ENCODE assay signal across 15 cellular contexts in genomic region chr2:47298739-47299138, GRCh38.
DNase-seq lines count a peak whose midpoint lies in the region; ATAC-seq and TF ChIP-seq lines count a peak whose summit lies in the region.
"Had no signal": no experiment of that assay in that cellular context is flagged by ENCODE, and none has a peak within 500 bp of the region (broad histone marks: within the 10 kb centered on the region; RNA-seq: fewer than 3 reads in every experiment).

No MANE protein-coding gene starts in this region.

- peak overlapping the region in 8 of 11 experiments; percentile 30 to 91 (median 72); a peak in 11 of 22 replicates for H3K4me2 ChIP-seq in BLaER1 treated with 17β-estradiol and CSF1 and Interleukin-3, amounts not matched to agents 10 nM and 100 nM

- no peaks in the 10 kb centered on the region for H3K27me3 ChIP-seq in BLaER1 treated with 17β-estradiol and CSF1 and Interleukin-3, amounts not matched to agents 10 nM and 100 nM
- H3K27me3 ChIP-seq in HAP-1 (ENCODE audit: low read depth) (no peaks in the 10 kb centered on the region), neutrophil (no peaks in the 10 kb centered on the region)

- H4K20me1 ChIP-seq in BLaER1 treated with 17β-estradiol and CSF1 and Interleukin-3, amounts not matched to agents 10 nM and 100 nM, result no peaks in the 10 kb centered on the region

- no peak for TF ChIP-seq CTCF in brain (conservative IDR thresholded peaks at IDR 0.05)
- TF ChIP-seq CTCF in neutrophil (IDR thresholded peaks at IDR 0.05), result no peak

- H3K27ac ChIP-seq in BLaER1 treated with 17β-estradiol and CSF1 and Interleukin-3, amounts not matched to agents 10 nM and 100 nM, result peak overlapping the region in 3 of 11 experiments; percentile 9 to 25 (median 17); a peak in 1 of 22 replicates
- H3K27ac ChIP-seq in neutrophil, result peak overlapping the region; percentile 95
- H3K27ac ChIP-seq: C4-2B, GM23248 had no signal

- CTCF ChIA-PET in T-cell (lab: Charles Lee), result interaction anchor here in 1 of 2 donors (0.7 kb wide), 1 partner anchor 310 kb away, joined by 8 read pairs; no protein-coding TSS in a partner anchor
- CTCF ChIA-PET in activated CD4-positive, alpha-beta T cell treated with anti-CD3 and anti-CD28 coated beads, Interleukin-2, amount 10 ng/mL, durations not matched to agents 7 days and 5 days (lab: Charles Lee), result no interaction called here

- H3K36me3 Mint-ChIP-seq in brain (peaks cover 12% of the 10 kb centered on the region), T-cell (no peaks in the 10 kb centered on the region)
- H3K36me3 Mint-ChIP-seq in activated naive CD8-positive, alpha-beta T cell treated with anti-CD3 and anti-CD28 coated beads for 36 hours, result no peaks in the 10 kb centered on the region
- no peaks in the 10 kb centered on the region for H3K36me3 Mint-ChIP-seq in activated CD4-positive, alpha-beta T cell treated with anti-CD3 and anti-CD28 coated beads, Interleukin-2, amount 10 ng/mL, durations not matched to agents 7 days and 5 days (ENCODE audit: low read depth)
- H3K36me3 Mint-ChIP-seq: CD8-positive, alpha-beta T cell had no signal

- H3K4me1 ChIP-seq in BLaER1 treated with 17β-estradiol and CSF1 and Interleukin-3, amounts not matched to agents 10 nM and 100 nM, result peaks cover 43 to 90% (median 73%) of the 10 kb centered on the region in 10 experiments
- H3K4me1 ChIP-seq in HAP-1, result peaks cover 75% of the 10 kb centered on the region
- peaks cover 84 to 87% of the 10 kb centered on the region in 2 experiments for H3K4me1 ChIP-seq in neutrophil (ENCODE audit: control insufficient read depth in 1 of 2, insufficient read depth in 1 of 2, low read depth in 1 of 2, low read length in 1 of 2)

- H3K4me3 ChIP-seq in BLaER1 treated with 17β-estradiol and CSF1 and Interleukin-3, amounts not matched to agents 10 nM and 100 nM, result no peak overlapping the region
- H3K4me3 ChIP-seq in HAP-1 (peak overlapping the region; percentile 1; the same call in 1 of the 2 replicates), neutrophil (ENCODE audit: low read depth in 1 of 2, low read length in 1 of 2) (no peak overlapping the region)
- H3K4me3 ChIP-seq: GM12878, GM23248 had no signal

- H3K9ac ChIP-seq in BLaER1 treated with 17β-estradiol and CSF1 and Interleukin-3, amounts not matched to agents 10 nM and 100 nM, result no peak overlapping the region
- H3K9ac ChIP-seq: GM23248 had no signal

- no peak for DNase-seq in HAP-1 (ENCODE audit: low spot score in 2 of 2)
- no peak for DNase-seq in activated naive CD8-positive, alpha-beta T cell treated with anti-CD3 and anti-CD28 coated beads for 36 hours
- DNase-seq in T-cell, result no peak
- no peak for DNase-seq in cortex of kidney (lab: John Stamatoyannopoulos, UW)
- DNase-seq in activated CD4-positive, alpha-beta T cell treated with anti-CD3 and anti-CD28 coated beads, Interleukin-2, amount 10 ng/mL, durations not matched to agents 7 days and 5 days, result no peak
- DNase-seq: CD8-positive, alpha-beta T cell; COR-L47; GM23248 had no signal

- in situ Hi-C loops in HAP-1 (cut with MboI; ENCODE audit: low sequenced_read_pairs), result no loop called here

- peaks cover 7% of the 10 kb centered on the region for H3K27me3 Mint-ChIP-seq in brain
- H3K27me3 Mint-ChIP-seq in activated naive CD8-positive, alpha-beta T cell treated with anti-CD3 and anti-CD28 coated beads for 36 hours, result peaks cover 8% of the 10 kb centered on the region
- peaks cover 4 to 19% of the 10 kb centered on the region in 2 donors for H3K27me3 Mint-ChIP-seq in T-cell
- peaks cover 33% of the 10 kb centered on the region for H3K27me3 Mint-ChIP-seq in activated CD4-positive, alpha-beta T cell treated with anti-CD3 and anti-CD28 coated beads, Interleukin-2, amount 10 ng/mL, durations not matched to agents 7 days and 5 days
- H3K27me3 Mint-ChIP-seq: B cell, IgD-negative memory B cell had no signal

- H3K4me3 Mint-ChIP-seq in brain (no peak overlapping the region), T-cell (no peak overlapping the region)
- H3K4me3 Mint-ChIP-seq in activated naive CD8-positive, alpha-beta T cell treated with anti-CD3 and anti-CD28 coated beads for 36 hours, result no peak overlapping the region
- H3K4me3 Mint-ChIP-seq in activated CD4-positive, alpha-beta T cell treated with anti-CD3 and anti-CD28 coated beads, Interleukin-2, amount 10 ng/mL, durations not matched to agents 7 days and 5 days, result no peak overlapping the region
- H3K4me3 Mint-ChIP-seq: B cell; CD8-positive, alpha-beta T cell; IgD-negative memory B cell had no signal

- POLR2A ChIA-PET in T-cell (lab: Charles Lee), result no interaction called here
- POLR2A ChIA-PET in activated CD4-positive, alpha-beta T cell treated with anti-CD3 and anti-CD28 coated beads, Interleukin-2, amount 10 ng/mL, durations not matched to agents 7 days and 5 days (lab: Charles Lee), result no interaction called here

- H3K9me3 Mint-ChIP-seq in brain (no peaks in the 10 kb centered on the region), T-cell (no peaks in the 10 kb centered on the region)
- no peaks in the 10 kb centered on the region for H3K9me3 Mint-ChIP-seq in activated naive CD8-positive, alpha-beta T cell treated with anti-CD3 and anti-CD28 coated beads for 36 hours
- no peaks in the 10 kb centered on the region for H3K9me3 Mint-ChIP-seq in activated CD4-positive, alpha-beta T cell treated with anti-CD3 and anti-CD28 coated beads, Interleukin-2, amount 10 ng/mL, durations not matched to agents 7 days and 5 days
- H3K9me3 Mint-ChIP-seq: CD8-positive, alpha-beta T cell; IgD-negative memory B cell had no signal

- no peak for ATAC-seq in T-cell (replicated peaks in 1 of 4)
- ATAC-seq: CD8-positive, alpha-beta T cell; GM12878 had no signal

- H3K9me3 ChIP-seq in BLaER1 treated with 17β-estradiol and CSF1 and Interleukin-3, amounts not matched to agents 10 nM and 100 nM (replicated peaks in 1 of 11), result no peaks in the 10 kb centered on the region
- H3K9me3 ChIP-seq in HAP-1 (no peaks in the 10 kb centered on the region), neutrophil (no peaks in the 10 kb centered on the region)

- H3K27ac Mint-ChIP-seq in brain, result peak overlapping the region in 3 of 5 experiments; percentile 20 to 83 (median 29)
- H3K27ac Mint-ChIP-seq in activated naive CD8-positive, alpha-beta T cell treated with anti-CD3 and anti-CD28 coated beads for 36 hours, result no peak overlapping the region
- no peak overlapping the region for H3K27ac Mint-ChIP-seq in T-cell
- no peak overlapping the region for H3K27ac Mint-ChIP-seq in activated CD4-positive, alpha-beta T cell treated with anti-CD3 and anti-CD28 coated beads, Interleukin-2, amount 10 ng/mL, durations not matched to agents 7 days and 5 days
- H3K27ac Mint-ChIP-seq: B cell; CD8-positive, alpha-beta T cell; IgD-negative memory B cell had no signal

- H3K4me1 Mint-ChIP-seq in brain, result peaks cover 48% of the 10 kb centered on the region
- H3K4me1 Mint-ChIP-seq in activated naive CD8-positive, alpha-beta T cell treated with anti-CD3 and anti-CD28 coated beads for 36 hours, result peaks cover 9% of the 10 kb centered on the region
- H3K4me1 Mint-ChIP-seq in T-cell, result peaks cover 13 to 14% (median 14%) of the 10 kb centered on the region in 3 donors
- H3K4me1 Mint-ChIP-seq in activated CD4-positive, alpha-beta T cell treated with anti-CD3 and anti-CD28 coated beads, Interleukin-2, amount 10 ng/mL, durations not matched to agents 7 days and 5 days, result peaks cover 11% of the 10 kb centered on the region

- no peaks in the 10 kb centered on the region for H3K36me3 ChIP-seq in BLaER1 treated with 17β-estradiol and CSF1 and Interleukin-3, amounts not matched to agents 10 nM and 100 nM
- H3K36me3 ChIP-seq in HAP-1 (replicated peaks) (no peaks in the 10 kb centered on the region), neutrophil (no peaks in the 10 kb centered on the region)

Comparison
In these comparisons a context has a peak if more than half of its experiments do, and no peak if none do; other contexts are left out.
1. H3K27ac Mint-ChIP-seq: peak in brain (3 of 5); none in activated naive CD8-positive, alpha-beta T cell treated with anti-CD3 and anti-CD28 coated beads for 36 hours (single experiment), T-cell (0 of 2) and activated CD4-positive, alpha-beta T cell treated with anti-CD3 and anti-CD28 coated beads, Interleukin-2, amount 10 ng/mL, durations not matched to agents 7 days and 5 days (single experiment).